8 cellular contexts compared by ENCODE assay signal in the genomic region with DNA sequence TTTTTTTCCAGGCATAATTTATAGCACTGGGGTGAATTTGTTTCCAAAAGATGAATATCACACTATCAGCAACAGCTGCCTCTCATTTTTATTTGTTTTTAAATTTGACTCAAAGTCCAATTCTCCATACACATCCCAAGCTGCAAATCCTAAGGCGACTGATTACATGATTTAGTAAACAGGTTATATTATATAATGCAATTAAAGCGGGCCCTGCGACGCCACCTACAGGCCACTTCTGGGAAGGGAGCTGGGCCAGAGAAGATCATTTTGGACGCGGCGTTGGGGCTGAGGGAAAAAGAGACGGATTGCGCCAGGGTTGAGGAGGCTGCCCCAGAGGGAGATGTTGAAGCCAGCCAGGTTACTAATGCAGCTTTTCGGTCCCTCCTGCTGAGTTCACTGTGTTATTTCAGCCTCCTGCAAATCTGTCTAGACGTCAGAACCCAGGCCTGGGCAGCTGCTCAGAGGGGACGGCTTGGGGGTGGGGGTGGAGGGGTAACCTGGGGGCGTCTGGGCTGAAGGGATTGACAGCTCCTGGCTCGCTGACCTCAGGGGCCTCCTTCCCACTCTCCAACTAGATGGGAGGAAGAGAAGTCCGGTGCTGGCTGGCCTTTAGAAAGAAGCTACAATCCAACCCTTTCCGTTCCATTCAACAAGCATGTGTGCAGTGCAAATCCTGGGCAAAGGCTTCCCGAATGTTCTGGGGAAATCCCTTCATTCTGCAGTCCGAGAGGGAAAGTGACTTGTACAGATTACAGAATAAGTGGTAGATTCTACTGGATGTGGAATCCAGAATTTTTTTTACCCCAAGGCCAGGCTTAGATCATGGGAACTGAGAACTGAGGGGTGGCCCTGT.
A peak's percentile ranks its signal among the peaks of the same experiment; 100 is the strongest.
DNase-seq lines count a peak whose midpoint lies in the region; TF ChIP-seq lines count a peak whose summit lies in the region.

No MANE protein-coding gene starts in this region.

- H3K4me3 ChIP-seq in BE2C (ENCODE audit: low read depth, low read length): no peak overlapping the region
- H3K4me3 ChIP-seq in esophagus muscularis mucosa: no peak overlapping the region
- H3K4me3 ChIP-seq in thyroid gland (replicated peaks in 1 of 3): no peak overlapping the region

- peak; percentile 90 for TF ChIP-seq CTCF in BE2C (IDR thresholded peaks at IDR 0.05; ENCODE audit: low read depth, low read length)
- TF ChIP-seq CTCF in esophagus muscularis mucosa (IDR thresholded peaks at IDR 0.05): peak; percentile 86 to 95 (median 93)
- TF ChIP-seq CTCF in thyroid gland (IDR thresholded peaks at IDR 0.05): peak; percentile 61 to 90 (median 86)

- H3K36me3 ChIP-seq in BE2C (no peaks in the 10 kb centered on the region), esophagus muscularis mucosa (peaks cover 0 to under 1% (median 0%) of the 10 kb centered on the region in 4 donors), thyroid gland (no peaks in the 10 kb centered on the region)

- H3K27me3 ChIP-seq in BE2C (peaks cover 4% of the 10 kb centered on the region), esophagus muscularis mucosa (peaks cover 0 to 3% (median 0%) of the 10 kb centered on the region in 4 donors), thyroid gland (no peaks in the 10 kb centered on the region)

- H3K27ac ChIP-seq in esophagus muscularis mucosa (replicated peaks in 1 of 4) (peak overlapping the region; percentile 33 to 70 (median 56)), thyroid gland (peak overlapping the region; percentile 14 to 77 (median 63))

- DNase-seq in BE2C (peak; percentile 70), GM19240 (ENCODE audit: insufficient read length, low spot score) (peak; percentile 42), NCI-H345 (lab: John Stamatoyannopoulos, UW) (peak; percentile 58), esophagus muscularis mucosa (ENCODE audit: extremely low spot score) (peak; percentile 94), myocyte (ENCODE audit: low read depth) (peak; percentile 81), thyroid gland (peak; percentile 87 to 89), NK-92 (lab: John Stamatoyannopoulos, UW; ENCODE audit: unreplicated experiment) (no peak)
- peak; percentile 64 for DNase-seq in activated CD8-positive, alpha-beta memory T cell treated with anti-CD3 and anti-CD28 coated beads for 24 hours

- intact Hi-C loops in esophagus muscularis mucosa (cut with DNase I): loop anchor here (2.0 to 5.0 kb wide), 3 partner anchors 59 to 384 kb away; a partner anchor contains a TSS
- intact Hi-C loops in thyroid gland (cut with DNase I): loop anchor here (5.0 kb wide), 1 partner anchor 184 kb away; a partner anchor contains a TSS

- TF ChIP-seq POLR2A in esophagus muscularis mucosa (IDR thresholded peaks at IDR 0.05; ENCODE audit: low read depth): no peak
- no peak for TF ChIP-seq POLR2A in thyroid gland (IDR thresholded peaks at IDR 0.05)

- H3K4me1 ChIP-seq in BE2C (no peaks in the 10 kb centered on the region), esophagus muscularis mucosa (peaks cover 11 to 38% (median 34%) of the 10 kb centered on the region in 4 donors), thyroid gland (peaks cover 23 to 52% of the 10 kb centered on the region in 2 donors)

- no peaks in the 10 kb centered on the region for H3K9me3 ChIP-seq in BE2C
- H3K9me3 ChIP-seq in esophagus muscularis mucosa: no peaks in the 10 kb centered on the region
- no peaks in the 10 kb centered on the region for H3K9me3 ChIP-seq in thyroid gland

- WGBS in esophagus muscularis mucosa: 15% methylated on average over 18 of the region's 18 CpGs
- WGBS in thyroid gland, 2 donors: 15 to 18% methylated on average over 18 of the region's 18 CpGs

- TF ChIP-seq EP300 in esophagus muscularis mucosa (IDR thresholded peaks at IDR 0.05): no peak
